Comparison of ENCODE assay signal across 1 cellular context in the genomic region with DNA sequence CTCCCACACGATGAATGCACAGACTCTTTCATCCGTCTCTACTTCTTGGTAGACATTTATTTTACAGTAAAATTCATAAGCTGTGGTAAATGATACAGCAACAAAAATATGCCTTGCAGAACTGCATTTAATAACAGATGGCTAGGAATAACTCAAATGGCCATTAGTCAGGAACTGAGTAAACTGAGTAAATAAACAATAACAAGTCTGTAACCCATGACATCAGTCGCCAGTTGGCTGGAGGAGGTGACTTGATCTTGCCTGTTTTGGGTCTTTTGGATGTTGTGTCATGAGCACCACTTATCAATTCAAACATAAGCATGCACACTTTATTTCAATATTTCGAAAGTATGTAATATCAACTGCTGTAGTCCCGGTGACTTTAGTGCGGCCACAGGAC.
TF ChIP-seq lines count a peak whose summit lies in the region.

No MANE protein-coding gene starts in this region.

TF ChIP-seq in IMR-90, 13 proteins besides CTCF, POLR2A, EP300 and RAD21:
- TF ChIP-seq SMC3 (IDR thresholded peaks at IDR 0.05; ENCODE audit: low read depth, low read length) (no peak), FOS (IDR thresholded peaks at IDR 0.05; ENCODE audit: low read depth, low read length) (no peak), NFE2L2 (IDR thresholded peaks at IDR 0.05; ENCODE audit: low read depth, low read length) (no peak), CHD1 (IDR thresholded peaks at IDR 0.05; ENCODE audit: low read depth, low read length) (no peak), RFX5 (IDR thresholded peaks at IDR 0.05; ENCODE audit: low read depth, low read length) (no peak), RCOR1 (IDR thresholded peaks at IDR 0.05; ENCODE audit: insufficient replicate concordance, low read length) (no peak), BHLHE40 (IDR thresholded peaks at IDR 0.05; ENCODE audit: low read depth, low read length) (no peak), CEBPB (IDR thresholded peaks at IDR 0.05; ENCODE audit: low read depth, low read length) (no peak), MAFK (IDR thresholded peaks at IDR 0.05; ENCODE audit: low read depth, low read length) (no peak), MXI1 (IDR thresholded peaks at IDR 0.05; ENCODE audit: borderline replicate concordance, low read depth, low read length) (no peak), MAZ (IDR thresholded peaks at IDR 0.05; ENCODE audit: borderline replicate concordance, low read depth, low read length) (no peak)
- TF ChIP-seq, protein P1, sequence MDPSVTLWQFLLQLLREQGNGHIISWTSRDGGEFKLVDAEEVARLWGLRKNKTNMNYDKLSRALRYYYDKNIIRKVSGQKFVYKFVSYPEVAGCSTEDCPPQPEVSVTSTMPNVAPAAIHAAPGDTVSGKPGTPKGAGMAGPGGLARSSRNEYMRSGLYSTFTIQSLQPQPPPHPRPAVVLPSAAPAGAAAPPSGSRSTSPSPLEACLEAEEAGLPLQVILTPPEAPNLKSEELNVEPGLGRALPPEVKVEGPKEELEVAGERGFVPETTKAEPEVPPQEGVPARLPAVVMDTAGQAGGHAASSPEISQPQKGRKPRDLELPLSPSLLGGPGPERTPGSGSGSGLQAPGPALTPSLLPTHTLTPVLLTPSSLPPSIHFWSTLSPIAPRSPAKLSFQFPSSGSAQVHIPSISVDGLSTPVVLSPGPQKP (IDR thresholded peaks at IDR 0.05; ENCODE audit: borderline replicate concordance, low read depth, low read length), result no peak
- TF ChIP-seq, protein P2, sequence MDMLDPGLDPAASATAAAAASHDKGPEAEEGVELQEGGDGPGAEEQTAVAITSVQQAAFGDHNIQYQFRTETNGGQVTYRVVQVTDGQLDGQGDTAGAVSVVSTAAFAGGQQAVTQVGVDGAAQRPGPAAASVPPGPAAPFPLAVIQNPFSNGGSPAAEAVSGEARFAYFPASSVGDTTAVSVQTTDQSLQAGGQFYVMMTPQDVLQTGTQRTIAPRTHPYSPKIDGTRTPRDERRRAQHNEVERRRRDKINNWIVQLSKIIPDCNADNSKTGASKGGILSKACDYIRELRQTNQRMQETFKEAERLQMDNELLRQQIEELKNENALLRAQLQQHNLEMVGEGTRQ (IDR thresholded peaks at IDR 0.05; ENCODE audit: low read depth, low read length), result no peak
TF ChIP-seq in IMR-90: peak in this region for 0.
